9 cellular contexts compared by ENCODE assay signal in genomic region chr14:69543341-69544249, GRCh38. TPM values are rescaled to one million over a fixed set of nuclear protein-coding genes. Genes with fewer than 3 reads are reported as not detected.
DNase-seq lines count a peak whose midpoint lies in the region; ATAC-seq and TF ChIP-seq lines count a peak whose summit lies in the region.
"Had no signal": no experiment of that assay in that cellular context is flagged by ENCODE, and none has a peak within 500 bp of the region (broad histone marks: within the 10 kb centered on the region; RNA-seq: fewer than 3 reads in every experiment).

No MANE protein-coding gene starts in this region.

- H3K9me3 Mint-ChIP-seq in HFFc6: no peaks in the 10 kb centered on the region
- H3K9me3 Mint-ChIP-seq in progenitor cell of endocrine pancreas (ENCODE audit: low read depth): no peaks in the 10 kb centered on the region

- no peak for TF ChIP-seq CTCF in HFFc6 (IDR thresholded peaks at IDR 0.05)
- no peak for TF ChIP-seq CTCF in progenitor cell of endocrine pancreas (IDR thresholded peaks at IDR 0.05; ENCODE audit: unreplicated experiment)

- H3K4me3 Mint-ChIP-seq in HFFc6: no peak overlapping the region
- H3K4me3 Mint-ChIP-seq in progenitor cell of endocrine pancreas (ENCODE audit: low read depth): no peak overlapping the region

- DNase-seq in CD1c-positive myeloid dendritic cell (ENCODE audit: extremely low spot score) (peak; percentile 87), HFFc6 (peak; percentile 87), SW480 (ENCODE audit: low spot score) (peak; percentile 94), renal cortical epithelial cell (ENCODE audit: low read depth) (peak; percentile 94), progenitor cell of endocrine pancreas (ENCODE audit: low spot score, unreplicated experiment) (no peak)

- peak; percentile 96 for ATAC-seq in esophagus mucosa
- no peak for ATAC-seq in GM21381 (IDR thresholded peaks at IDR 0.05; ENCODE audit: unreplicated experiment)
- no peak for ATAC-seq in GM21529 (IDR thresholded peaks at IDR 0.05; ENCODE audit: unreplicated experiment)

- no peaks in the 10 kb centered on the region for H3K36me3 Mint-ChIP-seq in HFFc6 (ENCODE audit: low read depth)
- H3K36me3 Mint-ChIP-seq in progenitor cell of endocrine pancreas (ENCODE audit: insufficient read depth): no peaks in the 10 kb centered on the region

- H3K4me1 Mint-ChIP-seq in HFFc6 (ENCODE audit: low read depth) (peaks cover 29% of the 10 kb centered on the region), progenitor cell of endocrine pancreas (ENCODE audit: low read depth) (no peaks in the 10 kb centered on the region)

- H3K27me3 Mint-ChIP-seq in HFFc6 (ENCODE audit: insufficient read depth) (peaks cover 6% of the 10 kb centered on the region), progenitor cell of endocrine pancreas (peaks cover 27% of the 10 kb centered on the region)

- no peak overlapping the region for H3K27ac Mint-ChIP-seq in HFFc6
- no peak overlapping the region for H3K27ac Mint-ChIP-seq in progenitor cell of endocrine pancreas

RNA-seq across cellular contexts. Expression of gene CCDC177, which starts 31.1 kb away (rescaled TPM):
- total RNA-seq in HFFc6 (2021; fragmentation: NEBNext Ultra II Directional; extraction: Animal tissue kit (Norgen Biotek cat#: 25700)): not detected
- not detected for total RNA-seq in esophagus mucosa
- not detected in 2 replicates for total RNA-seq in renal cortical epithelial cell
- 0.22 and 0.24 TPM in 2 replicates for total RNA-seq in progenitor cell of endocrine pancreas
- total RNA-seq: cardiac muscle cell had no signal

RNA-seq across cellular contexts. Expression of gene PLEKHD1, which starts 59.1 kb away (rescaled TPM):
- total RNA-seq in HFFc6 (2021; fragmentation: NEBNext Ultra II Directional; extraction: Animal tissue kit (Norgen Biotek cat#: 25700)): under 1 TPM in 1 of 6 experiments, not detected in 5; 0.06 TPM
- total RNA-seq in esophagus mucosa: not detected
- total RNA-seq in renal cortical epithelial cell: 0.10 TPM in 1 of 2 replicates, not detected in the other
- 1.5 and 2.0 TPM in 2 replicates for total RNA-seq in progenitor cell of endocrine pancreas
